In the genomic region with DNA sequence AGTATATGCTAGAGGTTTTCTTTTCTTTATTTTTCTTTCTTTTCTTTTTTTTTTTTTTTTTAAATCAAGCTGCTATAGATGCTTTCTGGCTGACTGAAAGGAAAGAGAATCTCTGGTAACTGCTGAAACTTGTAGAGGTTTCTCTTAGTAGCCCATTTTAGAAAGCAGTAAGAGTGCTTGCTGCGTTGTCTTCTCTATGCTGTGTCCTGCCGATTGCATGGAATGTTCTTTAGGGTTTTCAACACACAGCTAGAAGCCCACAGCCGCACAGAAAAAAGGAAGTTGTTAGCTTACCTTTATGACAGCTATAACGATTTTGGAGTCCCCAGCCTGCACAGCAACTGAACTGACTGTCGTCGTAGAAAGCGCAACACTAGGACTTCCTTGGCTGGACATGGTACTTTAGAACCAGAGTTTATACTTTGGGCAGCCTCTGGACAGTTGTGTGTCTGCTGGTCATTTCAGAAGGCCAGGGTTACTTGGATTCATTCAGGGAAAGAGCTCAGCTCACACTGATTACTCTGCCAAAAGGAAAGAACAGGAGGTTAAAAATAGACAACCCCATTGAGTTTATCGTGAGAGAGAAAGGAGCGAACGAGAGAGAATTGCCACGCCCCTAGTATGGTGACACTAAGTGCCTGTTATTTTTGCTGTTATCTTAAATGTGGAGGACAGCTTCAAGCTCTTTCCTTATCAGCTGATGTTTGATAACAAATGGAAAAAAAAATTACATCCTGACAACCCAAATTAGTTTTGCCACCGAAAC, we compare ENCODE assay signal across 9 cellular contexts. TPM values are rescaled to one million over a fixed set of nuclear protein-coding genes. Genes with fewer than 3 reads are reported as not detected.
DNase-seq lines count a peak whose midpoint lies in the region; ATAC-seq and TF ChIP-seq lines count a peak whose summit lies in the region.
"Had no signal": no experiment of that assay in that cellular context is flagged by ENCODE, and none has a peak within 500 bp of the region (broad histone marks: within the 10 kb centered on the region; RNA-seq: fewer than 3 reads in every experiment).

CCDC141 (minus strand) TSS at position 592 of the 766 bp plus-strand sequence; CDS start at position 396, 196 bp downstream.

- DNase-seq in activated CD4-positive, alpha-beta T cell treated with anti-CD3 and anti-CD28 coated beads for 48 hours: peak; percentile 35
- no peak for DNase-seq in activated CD4-positive, alpha-beta T cell treated with anti-CD3 and anti-CD28 coated beads for 1 hour
- DNase-seq in SKM-1 treated with dmso at 0.1 percent for 144 hours (lab: John Stamatoyannopoulos, UW; ENCODE audit: unreplicated experiment): peak; percentile 69
- DNase-seq in cardiac muscle cell (ENCODE audit: low read depth in 1 of 2, low spot score in 1 of 2): peak; percentile 16 to 93
- peak; percentile 24 for DNase-seq in stimulated activated naive B cell treated with anti-CD40 and anti-IgM and Interleukin-4, amounts not matched to agents 10 μg/mL and 1 μg/mL and 100 μg/mL, for 72 hours
- DNase-seq in COLO668 (lab: John Stamatoyannopoulos, UW; ENCODE audit: unreplicated experiment): no peak
- DNase-seq in EL: no peak

- peaks cover 19% of the 10 kb centered on the region for H3K36me3 ChIP-seq in cardiac muscle cell

- peak within 1 kb of the TSS; percentile 87 to 90 for H3K4me3 Mint-ChIP-seq in stimulated activated naive B cell treated with anti-CD40 and anti-IgM and Interleukin-4, amounts not matched to agents 10 μg/mL and 1 μg/mL and 100 μg/mL, for 72 hours

- H3K36me3 Mint-ChIP-seq in stimulated activated naive B cell treated with anti-CD40 and anti-IgM and Interleukin-4, amounts not matched to agents 10 μg/mL and 1 μg/mL and 100 μg/mL, for 72 hours: no peaks in the 10 kb centered on the region

- H3K27me3 Mint-ChIP-seq in stimulated activated naive B cell treated with anti-CD40 and anti-IgM and Interleukin-4, amounts not matched to agents 10 μg/mL and 1 μg/mL and 100 μg/mL, for 72 hours: no peaks in the 10 kb centered on the region

- peak within 1 kb of the TSS; percentile 94 for H3K4me3 ChIP-seq in cardiac muscle cell

- H3K9me3 Mint-ChIP-seq in stimulated activated naive B cell treated with anti-CD40 and anti-IgM and Interleukin-4, amounts not matched to agents 10 μg/mL and 1 μg/mL and 100 μg/mL, for 72 hours: no peaks in the 10 kb centered on the region

- ATAC-seq in HG02981 (IDR thresholded peaks at IDR 0.05; ENCODE audit: unreplicated experiment): peak; percentile 55
- peak; percentile 91 to 93 for ATAC-seq in stimulated activated naive B cell treated with anti-CD40 and anti-IgM and Interleukin-4, amounts not matched to agents 10 μg/mL and 1 μg/mL and 100 μg/mL, for 72 hours (replicated peaks)

- H3K27me3 ChIP-seq in cardiac muscle cell: no peaks in the 10 kb centered on the region

- no peak for TF ChIP-seq CTCF in cardiac muscle cell (IDR thresholded peaks at IDR 0.05; ENCODE audit: low read depth, low read length)

- peak within 1 kb of the TSS; percentile 89 for H3K27ac Mint-ChIP-seq in stimulated activated naive B cell treated with anti-CD40 and anti-IgM and Interleukin-4, amounts not matched to agents 10 μg/mL and 1 μg/mL and 100 μg/mL, for 72 hours

- peaks cover 14 to 51% of the 10 kb centered on the region in 2 donors for H3K4me1 Mint-ChIP-seq in stimulated activated naive B cell treated with anti-CD40 and anti-IgM and Interleukin-4, amounts not matched to agents 10 μg/mL and 1 μg/mL and 100 μg/mL, for 72 hours

- H3K9me3 ChIP-seq in cardiac muscle cell (ENCODE audit: low read depth): no peaks in the 10 kb centered on the region

- H3K4me1 ChIP-seq in cardiac muscle cell (ENCODE audit: low read depth): peaks cover 35% of the 10 kb centered on the region

- H3K27ac ChIP-seq in cardiac muscle cell: peak within 1 kb of the TSS; percentile 99

RNA-seq across cellular contexts. Expression of gene CCDC141, which starts in this region (rescaled TPM):
- 95.5 and 213 TPM in 2 replicates for total RNA-seq in cardiac muscle cell
- 134 and 260 TPM in 2 replicates for polyA plus RNA-seq in cardiac muscle cell
- polyA plus RNA-seq: AG04450 had no signal

Comparison
In these comparisons a context has a peak if more than half of its experiments do, and no peak if none do; other contexts are left out.
1. DNase-seq: peak in activated CD4-positive, alpha-beta T cell treated with anti-CD3 and anti-CD28 coated beads for 48 hours (single experiment), SKM-1 treated with dmso at 0.1 percent for 144 hours (single experiment), cardiac muscle cell (2 of 2) and stimulated activated naive B cell treated with anti-CD40 and anti-IgM and Interleukin-4, amounts not matched to agents 10 μg/mL and 1 μg/mL and 100 μg/mL, for 72 hours (single experiment); none in activated CD4-positive, alpha-beta T cell treated with anti-CD3 and anti-CD28 coated beads for 1 hour (single experiment), COLO668 (single experiment) and EL (single experiment).